Comparison of ENCODE assay signal across 16 cellular contexts in genomic region chr9:126421567-126422428, GRCh38.
DNase-seq lines count a peak whose midpoint lies in the region; ATAC-seq and TF ChIP-seq lines count a peak whose summit lies in the region.
"Had no signal": no experiment of that assay in that cellular context is flagged by ENCODE, and none has a peak within 500 bp of the region (broad histone marks: within the 10 kb centered on the region; RNA-seq: fewer than 3 reads in every experiment).

No MANE protein-coding gene starts in this region.

- H3K4me3 ChIP-seq in spleen = no peak overlapping the region
- H3K4me3 ChIP-seq: HAP-1, Peyer's patch, prostate gland, thoracic aorta had no signal

- no peak for TF ChIP-seq CTCF in endothelial cell (IDR thresholded peaks at IDR 0.05; ENCODE audit: unreplicated experiment)
- TF ChIP-seq CTCF in spleen (IDR thresholded peaks at IDR 0.05 in 8 of 11, conservative IDR thresholded peaks at IDR 0.05 in 3 of 11) = no peak

- H3K4me3 Mint-ChIP-seq in activated CD8-positive, alpha-beta memory T cell treated with anti-CD3 and anti-CD28 coated beads, Interleukin-2, amount 10 ng/mL, durations not matched to agents 7 days and 5 days = no peak overlapping the region
- peak overlapping the region; percentile 6 for H3K4me3 Mint-ChIP-seq in endothelial cell (ENCODE audit: unreplicated experiment)
- H3K4me3 Mint-ChIP-seq: activated CD4-positive, alpha-beta T cell treated with anti-CD3 and anti-CD28 coated beads, Interleukin-2, amount 10 ng/mL, durations not matched to agents 24 days and 14 days had no signal

- intact Hi-C loops in spleen (cut with DNase I; ENCODE audit: low total_unique reads) = no loop called here

- H3K36me3 ChIP-seq in spleen = peaks cover 0 to 58% (median 7%) of the 10 kb centered on the region in 6 donors
- H3K36me3 ChIP-seq: HAP-1, prostate gland, thoracic aorta had no signal

- CTCF ChIA-PET in activated CD8-positive, alpha-beta memory T cell treated with anti-CD3 and anti-CD28 coated beads, Interleukin-2, amount 10 ng/mL, durations not matched to agents 7 days and 5 days (lab: Charles Lee) = interaction anchor here (0.6 kb wide), 1 partner anchor 229 kb away, joined by 3 read pairs; no protein-coding TSS in a partner anchor

- peak; percentile 53 for DNase-seq in activated CD8-positive, alpha-beta memory T cell treated with anti-CD3 and anti-CD28 coated beads for 24 hours
- no peak for DNase-seq in activated CD8-positive, alpha-beta memory T cell treated with anti-CD3 and anti-CD28 coated beads, Interleukin-2, amount 10 ng/mL, durations not matched to agents 7 days and 5 days
- DNase-seq in NCI-H345 (lab: John Stamatoyannopoulos, UW) = peak; percentile 82
- DNase-seq in endothelial cell (ENCODE audit: low spot score) = no peak
- DNase-seq in stimulated activated CD8-positive, alpha-beta memory T cell treated with anti-CD3 and anti-CD28 coated beads, Interleukin-4, amount 100 ng/mL, for 48 hours = peak; percentile 14
- DNase-seq in Ammon's horn (ENCODE audit: low spot score) = no peak
- DNase-seq in spleen = no peak
- DNase-seq: ACHN; activated CD4-positive, alpha-beta T cell treated with anti-CD3 and anti-CD28 coated beads, Interleukin-2, amount 10 ng/mL, durations not matched to agents 24 days and 14 days; Peyer's patch; T-cell had no signal

- H3K27me3 ChIP-seq in spleen (replicated peaks in 1 of 7) = no peaks in the 10 kb centered on the region
- H3K27me3 ChIP-seq: Peyer's patch had no signal

- H3K9me3 Mint-ChIP-seq in activated CD8-positive, alpha-beta memory T cell treated with anti-CD3 and anti-CD28 coated beads, Interleukin-2, amount 10 ng/mL, durations not matched to agents 7 days and 5 days (ENCODE audit: low read depth) = no peaks in the 10 kb centered on the region
- H3K9me3 Mint-ChIP-seq in endothelial cell (ENCODE audit: unreplicated experiment) = no peaks in the 10 kb centered on the region
- H3K9me3 Mint-ChIP-seq: activated CD4-positive, alpha-beta T cell treated with anti-CD3 and anti-CD28 coated beads, Interleukin-2, amount 10 ng/mL, durations not matched to agents 24 days and 14 days; activated T-helper 2 cell treated with anti-CD3 and anti-CD28 coated beads, Interferon-gamma antibody, Interleukin-2, Interleukin-4, amounts not matched to agents 10 μg/mL and 5 μg/mL and 100 μg/mL, durations not matched to agents 14 hours and 24 hours and 36 hours; T-cell had no signal

- no peak for TF ChIP-seq POLR2A in spleen (IDR thresholded peaks at IDR 0.05)

- H3K27ac Mint-ChIP-seq in activated CD8-positive, alpha-beta memory T cell treated with anti-CD3 and anti-CD28 coated beads, Interleukin-2, amount 10 ng/mL, durations not matched to agents 7 days and 5 days = no peak overlapping the region
- H3K27ac Mint-ChIP-seq in endothelial cell (ENCODE audit: unreplicated experiment) = peak overlapping the region; percentile 14
- H3K27ac Mint-ChIP-seq: activated CD4-positive, alpha-beta T cell treated with anti-CD3 and anti-CD28 coated beads, Interleukin-2, amount 10 ng/mL, durations not matched to agents 24 days and 14 days; activated T-helper 2 cell treated with anti-CD3 and anti-CD28 coated beads, Interferon-gamma antibody, Interleukin-2, Interleukin-4, amounts not matched to agents 10 μg/mL and 5 μg/mL and 100 μg/mL, durations not matched to agents 14 hours and 24 hours and 36 hours had no signal

- H3K36me3 Mint-ChIP-seq in activated CD8-positive, alpha-beta memory T cell treated with anti-CD3 and anti-CD28 coated beads, Interleukin-2, amount 10 ng/mL, durations not matched to agents 7 days and 5 days = peaks cover 28% of the 10 kb centered on the region
- H3K36me3 Mint-ChIP-seq in endothelial cell (ENCODE audit: low read depth, unreplicated experiment) = peaks cover 4% of the 10 kb centered on the region

- no peak for ATAC-seq in activated CD8-positive, alpha-beta memory T cell treated with anti-CD3 and anti-CD28 coated beads, Interleukin-2, amount 10 ng/mL, durations not matched to agents 7 days and 5 days
- no peak for ATAC-seq in HG02885 (IDR thresholded peaks at IDR 0.05; ENCODE audit: poor library complexity, unreplicated experiment)
- ATAC-seq: T-cell had no signal

- no peaks in the 10 kb centered on the region for H3K27me3 Mint-ChIP-seq in activated CD8-positive, alpha-beta memory T cell treated with anti-CD3 and anti-CD28 coated beads, Interleukin-2, amount 10 ng/mL, durations not matched to agents 7 days and 5 days
- H3K27me3 Mint-ChIP-seq in endothelial cell (ENCODE audit: unreplicated experiment) = peaks cover 3% of the 10 kb centered on the region
- H3K27me3 Mint-ChIP-seq: T-cell had no signal

- 65 to 88% (median 78%) methylated on average over 25 of the region's 25 CpGs for WGBS in spleen, 5 donors

- peak overlapping the region in 4 of 8 donors; percentile 22 to 69 (median 37) for H3K27ac ChIP-seq in spleen
- H3K27ac ChIP-seq: Peyer's patch, prostate gland, thoracic aorta had no signal

- peaks cover 0 to 48% (median 12%) of the 10 kb centered on the region in 6 donors for H3K4me1 ChIP-seq in spleen
- H3K4me1 ChIP-seq: HAP-1, Peyer's patch, prostate gland had no signal

- H3K4me1 Mint-ChIP-seq in activated CD8-positive, alpha-beta memory T cell treated with anti-CD3 and anti-CD28 coated beads, Interleukin-2, amount 10 ng/mL, durations not matched to agents 7 days and 5 days = peaks cover 23% of the 10 kb centered on the region
- peaks cover 15% of the 10 kb centered on the region for H3K4me1 Mint-ChIP-seq in endothelial cell (ENCODE audit: unreplicated experiment)

- no peaks in the 10 kb centered on the region for H3K9me3 ChIP-seq in spleen
- H3K9me3 ChIP-seq: HAP-1, Peyer's patch, prostate gland, thoracic aorta had no signal

Comparison
In these comparisons a context has a peak if more than half of its experiments do, and no peak if none do; other contexts are left out.
1. DNase-seq: peak in activated CD8-positive, alpha-beta memory T cell treated with anti-CD3 and anti-CD28 coated beads for 24 hours (single experiment), NCI-H345 (single experiment) and stimulated activated CD8-positive, alpha-beta memory T cell treated with anti-CD3 and anti-CD28 coated beads, Interleukin-4, amount 100 ng/mL, for 48 hours (single experiment); none in activated CD8-positive, alpha-beta memory T cell treated with anti-CD3 and anti-CD28 coated beads, Interleukin-2, amount 10 ng/mL, durations not matched to agents 7 days and 5 days (single experiment), endothelial cell (single experiment), Ammon's horn (single experiment) and spleen (single experiment).